1 cellular context compared by ENCODE assay signal in genomic region chr5:79241535-79241979, GRCh38.
TF ChIP-seq lines count a peak whose summit lies in the region.

No MANE protein-coding gene starts in this region.

TF ChIP-seq in HepG2, 621 proteins besides CTCF, POLR2A, EP300 and RAD21 (continued from another document):
- TF ChIP-seq ZNF333 (CRISPR knock-in tag; IDR thresholded peaks at IDR 0.05; ENCODE audit: borderline replicate concordance), result no peak
- TF ChIP-seq AHR (CRISPR knock-in tag; IDR thresholded peaks at IDR 0.05), result no peak
- no peak for TF ChIP-seq ZNF264 (CRISPR knock-in tag; IDR thresholded peaks at IDR 0.05)
